ENCODE assay signal across 25 cellular contexts in genomic region chr14:95263527-95264231, GRCh38.
"Had no signal": no experiment of that assay in that cellular context is flagged by ENCODE, and none has a peak within 500 bp of the region (broad histone marks: within the 10 kb centered on the region; RNA-seq: fewer than 3 reads in every experiment).

No MANE protein-coding gene starts in this region.

- H3K27ac ChIP-seq: brain microvascular endothelial cell, right atrium auricular region, skin epidermis, suprapubic skin, VCaP had no signal

- H3K27me3 Mint-ChIP-seq: dendritic cell treated with granulocyte-macrophage colony-stimulating factor and Interleukin-4, amounts not matched to agents 40 ng/mL and 50 ng/mL, for 4 days had no signal

- H3K27me3 ChIP-seq: brain microvascular endothelial cell, right atrium auricular region, suprapubic skin, upper lobe of left lung had no signal

- ATAC-seq: activated naive CD4-positive, alpha-beta T cell treated with anti-CD3 and anti-CD28 coated beads, Interleukin-2, amount 50 U/mL, for 72 hours; activated T-cell treated with anti-CD3 and anti-CD28 coated beads, Interleukin-2, amount 50 U/mL, for 72 hours; left colon; SK-N-SH treated with all-trans-retinoic acid at 6 μM for 48 hours; stimulated activated naive CD8-positive, alpha-beta T cell treated with anti-CD3 and anti-CD28 coated beads, Interleukin-15, Interleukin-2, amounts not matched to agents 100 U/mL and 50 U/mL, for 24 hours had no signal

- H3K9me3 ChIP-seq: right atrium auricular region, suprapubic skin, upper lobe of left lung had no signal

- H3K4me3 ChIP-seq: lung, right atrium auricular region, skin epidermis, suprapubic skin, upper lobe of left lung had no signal

- H3K36me3 Mint-ChIP-seq: activated naive CD4-positive, alpha-beta T cell treated with anti-CD3 and anti-CD28 coated beads, Interleukin-2, amount 50 U/mL, for 72 hours had no signal

- H3K27ac Mint-ChIP-seq: activated T-cell treated with anti-CD3 and anti-CD28 coated beads, Interleukin-2, amount 50 U/mL, for 72 hours; dendritic cell treated with granulocyte-macrophage colony-stimulating factor and Interleukin-4, amounts not matched to agents 40 ng/mL and 50 ng/mL, for 4 days had no signal

- DNase-seq: activated CD4-positive, alpha-beta T cell treated with anti-CD3 and anti-CD28 coated beads for 1 hour; activated CD4-positive, alpha-beta T cell treated with anti-CD3 and anti-CD28 coated beads, Interleukin-2, amount 50 U/mL, for 48 hours; activated gamma-delta T cell; activated T-cell treated with anti-CD3 and anti-CD28 coated beads, Interleukin-2, amount 50 U/mL, for 72 hours; brain microvascular endothelial cell; cerebellar nuclear complex; effector memory CD4-positive, alpha-beta T cell; foreskin fibroblast; left colon; nucleus accumbens; stimulated activated CD4-positive, alpha-beta T cell treated with anti-CD3 and anti-CD28 coated beads, Interleukin-15, amount 100 ng/mL, for 24 hours; stimulated activated CD4-positive, alpha-beta T cell treated with anti-CD3 and anti-CD28 coated beads, Interleukin-4, amount 100 ng/mL, for 1 hour; stimulated activated naive CD8-positive, alpha-beta T cell treated with anti-CD3 and anti-CD28 coated beads, Interleukin-15, Interleukin-2, amounts not matched to agents 100 U/mL and 50 U/mL, for 24 hours; T-helper 1 cell; T1000; upper lobe of left lung had no signal

- H3K9me3 Mint-ChIP-seq: dendritic cell treated with granulocyte-macrophage colony-stimulating factor and Interleukin-4, amounts not matched to agents 40 ng/mL and 50 ng/mL, for 4 days had no signal

- H3K36me3 ChIP-seq: brain microvascular endothelial cell, right atrium auricular region, suprapubic skin, upper lobe of left lung had no signal

- H3K4me3 Mint-ChIP-seq: activated T-cell treated with anti-CD3 and anti-CD28 coated beads, Interleukin-2, amount 50 U/mL, for 72 hours; dendritic cell treated with granulocyte-macrophage colony-stimulating factor and Interleukin-4, amounts not matched to agents 40 ng/mL and 50 ng/mL, for 4 days; nephron had no signal
